Comparison of ENCODE assay signal across 10 cellular contexts in the genomic region with DNA sequence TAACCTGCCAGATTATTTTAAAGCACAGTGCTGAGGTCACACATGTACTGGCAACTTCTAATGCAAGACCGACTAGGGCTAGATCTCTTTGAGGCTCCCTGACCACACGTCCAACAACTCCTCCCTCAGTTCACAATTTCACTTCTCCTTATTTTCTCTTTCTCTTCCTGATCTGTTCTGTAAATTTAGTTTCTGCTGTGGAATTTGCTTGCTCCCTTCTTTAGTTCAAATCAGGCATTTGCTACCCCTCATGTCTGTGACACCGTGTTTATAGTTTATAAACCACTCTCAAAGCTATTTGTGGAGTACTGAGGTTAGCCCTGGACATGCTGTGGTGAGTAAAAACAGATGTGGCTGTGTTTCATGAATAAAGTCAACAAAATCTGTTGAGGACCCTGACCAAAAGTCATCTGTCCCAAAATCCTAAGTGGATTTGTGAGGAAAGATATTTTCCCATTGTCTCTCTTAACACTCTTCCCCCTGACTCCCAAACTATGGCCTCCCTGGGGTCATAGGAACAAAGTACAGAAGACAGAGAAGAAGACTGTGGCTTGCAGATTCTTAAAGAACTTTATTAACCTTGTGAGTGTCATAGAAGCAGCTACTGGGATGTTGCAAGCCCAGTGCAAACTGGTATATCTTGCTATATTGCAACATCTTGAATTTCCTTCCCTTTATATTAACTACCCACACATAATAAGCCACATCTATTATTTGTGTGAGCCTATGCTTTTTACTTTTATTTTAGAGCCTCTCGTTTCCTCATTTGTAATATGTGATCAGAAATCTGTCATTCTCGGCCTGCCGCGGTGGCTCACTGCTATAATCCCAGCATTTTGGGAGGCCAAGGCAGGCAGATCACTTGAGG. TPM values are rescaled to one million over a fixed set of nuclear protein-coding genes. Genes with fewer than 3 reads are reported as not detected.
A peak's percentile ranks its signal among the peaks of the same experiment; 100 is the strongest.
DNase-seq lines count a peak whose midpoint lies in the region; ATAC-seq, FAIRE-seq and TF ChIP-seq lines count a peak whose summit lies in the region.
"Had no signal": no experiment of that assay in that cellular context is flagged by ENCODE, and none has a peak within 500 bp of the region (broad histone marks: within the 10 kb centered on the region; RNA-seq: fewer than 3 reads in every experiment).

No MANE protein-coding gene starts in this region.

- no peak overlapping the region for H3K27ac ChIP-seq in K562 (ENCODE audit: extremely low read depth, low read depth, low read length)

- H3K79me2 ChIP-seq in K562 (ENCODE audit: control insufficient read depth, insufficient read depth, low read length) = peaks cover 10% of the 10 kb centered on the region; the same call in 2 of the 3 replicates

- peaks cover 16 to 23% of the 10 kb centered on the region in 2 experiments for H3K4me1 ChIP-seq in K562 (replicated peaks in 1 of 2; ENCODE audit: control insufficient read depth in 2 of 2, insufficient read depth in 2 of 2, low read length in 2 of 2)

- no peak for TF ChIP-seq POLR2A in K562 (conservative IDR thresholded peaks at IDR 0.05)

- TF ChIP-seq EP300 in K562 (IDR thresholded peaks at IDR 0.05; ENCODE audit: low read length) = no peak

- POLR2A ChIA-PET in K562 (lab: Yijun Ruan, JAX) = no interaction called here

- H3K36me3 ChIP-seq in K562 (ENCODE audit: control insufficient read depth, insufficient read depth, low read length) = no peaks in the 10 kb centered on the region

- no peaks in the 10 kb centered on the region for H3K9me1 ChIP-seq in K562 (ENCODE audit: control insufficient read depth, insufficient read depth, low read length)

- TF ChIP-seq RAD21 in K562 (CRISPR knock-in tag; conservative IDR thresholded peaks at IDR 0.05 in 1 of 2, IDR thresholded peaks at IDR 0.05 in 1 of 2) = no peak

- H3K9me3 ChIP-seq in K562 (replicated peaks; ENCODE audit: control insufficient read depth, insufficient read depth, low read depth, low read length) = no peaks in the 10 kb centered on the region

- CTCF ChIA-PET in K562 (lab: Yijun Ruan, JAX; ENCODE audit: low intra/inter-chr PET ratio) = no interaction called here

- DNase-seq in K562 (ENCODE audit: extremely low read depth in 1 of 4, low spot score in 3 of 4) (peak in 1 of 4 experiments; percentile 2), putamen (ENCODE audit: low spot score) (peak; percentile 26), NCI-H82 treated with DMSO at 0.1 percent for 48 hours (lab: John Stamatoyannopoulos, UW; ENCODE audit: unreplicated experiment) (no peak)
- DNase-seq in activated CD8-positive, alpha-beta memory T cell treated with anti-CD3 and anti-CD28 coated beads, Interleukin-2, amount 50 U/mL, for 48 hours = no peak
- no peak for DNase-seq in activated CD4-positive, CD25-positive, alpha-beta regulatory T cell (lab: John Stamatoyannopoulos, UW)
- DNase-seq in stimulated activated naive CD8-positive, alpha-beta T cell treated with anti-CD3 and anti-CD28 coated beads, Interleukin-15, Interleukin-2, amounts not matched to agents 100 U/mL and 50 U/mL, for 24 hours = no peak
- DNase-seq: activated CD4-positive, alpha-beta memory T cell treated with anti-CD3 and anti-CD28 coated beads for 36 hours had no signal

- TF ChIP-seq CTCF in K562 (IDR thresholded peaks at IDR 0.05 in 2 of 3, conservative IDR thresholded peaks at IDR 0.05 in 1 of 3; ENCODE audit: insufficient read depth in 2 of 3, low read depth in 1 of 3, low read length in 3 of 3) = no peak

- peaks cover 3 to 18% of the 10 kb centered on the region in 2 experiments; a peak in 4 of 5 replicates for H3K27me3 ChIP-seq in K562 (ENCODE audit: control insufficient read depth in 2 of 2, insufficient read depth in 2 of 2, low read length in 2 of 2)

- no peak overlapping the region for H3K4me3 ChIP-seq in K562

- intact Hi-C loops in K562 (cut with micrococcal nuclease) = loop anchor here (5.0 kb wide), 1 partner anchor 387 kb away; a partner anchor contains a TSS

- 0 out of 2 replicates have a peak, but pooled peaks cover 3% of the 10 kb centered on the region for H4K20me1 ChIP-seq in K562 (replicated peaks; ENCODE audit: control insufficient read depth, insufficient read depth, low read length)

- no TSS peak for BruUV-seq in K562 (replicated peaks; lab: Mats Ljungman, UMichigan)

- no peak overlapping the region for H3K4me2 ChIP-seq in K562 (ENCODE audit: insufficient read depth, low read length)

- in situ Hi-C loops in K562 (cut with MboI) = no loop called here

- peak; percentile 32 for ATAC-seq in GM18861 (IDR thresholded peaks at IDR 0.05; ENCODE audit: unreplicated experiment)
- peak; percentile 20 for ATAC-seq in HG03196 (IDR thresholded peaks at IDR 0.05; ENCODE audit: unreplicated experiment)
- ATAC-seq in K562 = no peak
- no peak for ATAC-seq in stimulated activated naive CD8-positive, alpha-beta T cell treated with anti-CD3 and anti-CD28 coated beads, Interleukin-15, Interleukin-2, amounts not matched to agents 100 U/mL and 50 U/mL, for 24 hours

- peak overlapping the region; percentile 38; the same call in 1 of the 2 replicates for H2AFZ ChIP-seq in K562 (ENCODE audit: low read depth, low read length)

- 41% methylated on average over 7 of the region's 7 CpGs for WGBS in K562 (ENCODE audit: insufficient coverage, low coverage, missing lambda C conversion rate)

- FAIRE-seq in K562 (lab: Jason Lieb, UNC) = no peak
- FAIRE-seq: endometrium had no signal

- H3K9ac ChIP-seq in K562 (ENCODE audit: insufficient read depth in 1 of 2, low read depth in 2 of 2, low read length in 2 of 2) = no peak overlapping the region

TF ChIP-seq in K562, 482 proteins besides CTCF, POLR2A, EP300 and RAD21 (continues in another document):
- TF ChIP-seq NR2C2 (CRISPR knock-in tag; IDR thresholded peaks at IDR 0.05) (no peak), NR2C2 (tag; IDR thresholded peaks at IDR 0.05) (0 out of 2 replicates have a peak, but pooled peaks have one; percentile 29), CEBPG (CRISPR knock-in tag; IDR thresholded peaks at IDR 0.05) (no peak), CEBPG (tag; conservative IDR thresholded peaks at IDR 0.05 in 1 of 2, IDR thresholded peaks at IDR 0.05 in 1 of 2) (peak; percentile 39 to 43; a peak in 2 of 4 replicates)
- TF ChIP-seq, protein P1, sequence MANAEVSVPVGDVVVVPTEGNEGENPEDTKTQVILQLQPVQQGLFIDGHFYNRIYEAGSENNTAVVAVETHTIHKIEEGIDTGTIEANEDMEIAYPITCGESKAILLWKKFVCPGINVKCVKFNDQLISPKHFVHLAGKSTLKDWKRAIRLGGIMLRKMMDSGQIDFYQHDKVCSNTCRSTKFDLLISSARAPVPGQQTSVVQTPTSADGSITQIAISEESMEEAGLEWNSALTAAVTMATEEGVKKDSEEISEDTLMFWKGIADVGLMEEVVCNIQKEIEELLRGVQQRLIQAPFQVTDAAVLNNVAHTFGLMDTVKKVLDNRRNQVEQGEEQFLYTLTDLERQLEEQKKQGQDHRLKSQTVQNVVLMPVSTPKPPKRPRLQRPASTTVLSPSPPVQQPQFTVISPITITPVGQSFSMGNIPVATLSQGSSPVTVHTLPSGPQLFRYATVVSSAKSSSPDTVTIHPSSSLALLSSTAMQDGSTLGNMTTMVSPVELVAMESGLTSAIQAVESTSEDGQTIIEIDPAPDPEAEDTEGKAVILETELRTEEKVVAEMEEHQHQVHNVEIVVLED (CRISPR knock-in tag; IDR thresholded peaks at IDR 0.05) = no peak

RNA-seq across cellular contexts. Expression of a gene that starts 3.5 kb away (rescaled TPM):
- total RNA-seq in K562 (2011; cell fraction: chromatin; rRNA removed; ENCODE audit: low replicate concordance) = 47.5 and 82.4 TPM in 2 replicates
- total RNA-seq in K562 (2011; cell fraction: nucleolus; rRNA removed) = 40.3 and 50.5 TPM in 2 replicates
- 48.0 and 59.6 TPM in 2 replicates for total RNA-seq in K562 (2011; cell fraction: nucleoplasm; rRNA removed)
- total RNA-seq in K562 (2014; rRNA removed) (8.9 and 11.1 TPM in 2 replicates), K562 (2014; rRNA removed; fragmentation: Illumina TruSeq; extraction: Trizol) (4.3 and 7.3 TPM in 2 replicates), K562 (2015; rRNA removed; fragmentation: Illumina TruSeq; extraction: Trizol) (10.2 and 10.7 TPM in 2 replicates), K562 (2021) (8.8 and 14.9 TPM in 2 replicates)
- polyA plus RNA-seq in K562 (2011; rRNA removed) (9.1 and 11.7 TPM in 2 replicates), K562 (2014; fragmentation: Illumina TruSeq; extraction: Trizol) (8.8 and 9.4 TPM in 2 replicates), K562 (2014; fragmentation: Nextera tagmentation; extraction: Ambion mirVana) (10 to 100 TPM in 1 of 2 experiments, 1 to 10 TPM in 1; 4.9 to 10.6 TPM), K562 (2014; rRNA removed) (13.4 and 18.6 TPM in 2 replicates)
- polyA plus RNA-seq in K562 (2011; cell fraction: cytosol; rRNA removed) = 10.4 and 14.7 TPM in 2 replicates
- polyA plus RNA-seq in K562 (2011; cell fraction: nucleus; rRNA removed) = 38.4 and 51.1 TPM in 2 replicates
- polyA plus RNA-seq in K562 (2012) = 21.2 and 42.3 TPM in 2 replicates
- 10.1 and 10.7 TPM in 2 replicates for polyA minus RNA-seq in K562 (2011; rRNA and poly(A)+ RNA removed)
- 5.2 and 5.5 TPM in 2 replicates for polyA minus RNA-seq in K562 (2011; cell fraction: cytosol; rRNA and poly(A)+ RNA removed)
- 15.9 and 16.9 TPM in 2 replicates for polyA minus RNA-seq in K562 (2011; cell fraction: nucleus; rRNA and poly(A)+ RNA removed)

Comparison
In these comparisons a context has a peak if more than half of its experiments do, and no peak if none do; other contexts are left out.
1. ATAC-seq: peak in GM18861 (single experiment) and HG03196 (single experiment); none in K562 (single experiment) and stimulated activated naive CD8-positive, alpha-beta T cell treated with anti-CD3 and anti-CD28 coated beads, Interleukin-15, Interleukin-2, amounts not matched to agents 100 U/mL and 50 U/mL, for 24 hours (single experiment).